In genomic region chr1:235075121-235075954, GRCh38 we compare ENCODE assay signal across 8 cellular contexts. TPM values are rescaled to one million over a fixed set of nuclear protein-coding genes. Genes with fewer than 3 reads are reported as not detected.
DNase-seq lines count a peak whose midpoint lies in the region; ATAC-seq and TF ChIP-seq lines count a peak whose summit lies in the region.

No MANE protein-coding gene starts in this region.

- WGBS in hepatocyte (ENCODE audit: low lambda C conversion rate, missing lambda C conversion rate), result 81% methylated on average over 26 of the region's 26 CpGs
- 21 to 60% (median 45%) methylated on average over 20 to 26 of the region's 26 CpGs for WGBS in spleen, 5 donors

- peak overlapping the region; percentile 16 for H3K4me2 ChIP-seq in hepatocyte

- no peaks in the 10 kb centered on the region for H3K9me3 Mint-ChIP-seq in activated naive CD8-positive, alpha-beta T cell treated with anti-CD3 and anti-CD28 coated beads for 36 hours

- H3K4me3 ChIP-seq in hepatocyte, result no peak overlapping the region
- peak overlapping the region in 1 of 8 donors; percentile 53 for H3K4me3 ChIP-seq in spleen

- H3K27ac ChIP-seq in hepatocyte, result peak overlapping the region; percentile 99
- H3K27ac ChIP-seq in spleen, result peak overlapping the region; percentile 66 to 95 (median 82)

- no peaks in the 10 kb centered on the region for H3K36me3 Mint-ChIP-seq in activated naive CD8-positive, alpha-beta T cell treated with anti-CD3 and anti-CD28 coated beads for 36 hours

- no peaks in the 10 kb centered on the region for H4K20me1 ChIP-seq in hepatocyte (ENCODE audit: insufficient read depth, poor library complexity, severe bottlenecking)

- intact Hi-C loops in spleen (cut with DNase I; ENCODE audit: low total_unique reads), result no loop called here

- H3K4me1 ChIP-seq in hepatocyte (ENCODE audit: insufficient read depth), result peaks cover 44% of the 10 kb centered on the region
- H3K4me1 ChIP-seq in spleen, result peaks cover 26 to 66% (median 44%) of the 10 kb centered on the region in 6 donors

- H3K27me3 ChIP-seq in hepatocyte (no peaks in the 10 kb centered on the region), spleen (replicated peaks in 1 of 7) (no peaks in the 10 kb centered on the region)

- H3K4me1 Mint-ChIP-seq in activated naive CD8-positive, alpha-beta T cell treated with anti-CD3 and anti-CD28 coated beads for 36 hours, result peaks cover 34% of the 10 kb centered on the region

- H3K36me3 ChIP-seq in hepatocyte (replicated peaks; ENCODE audit: insufficient read depth, low read depth), result no peaks in the 10 kb centered on the region
- no peaks in the 10 kb centered on the region for H3K36me3 ChIP-seq in spleen

- H3K27me3 Mint-ChIP-seq in activated naive CD8-positive, alpha-beta T cell treated with anti-CD3 and anti-CD28 coated beads for 36 hours, result no peaks in the 10 kb centered on the region

- peak overlapping the region; percentile 30 for H3K4me3 Mint-ChIP-seq in activated naive CD8-positive, alpha-beta T cell treated with anti-CD3 and anti-CD28 coated beads for 36 hours

- DNase-seq in NCI-H2227 treated with DMSO at 0.1 percent for 48 hours (lab: John Stamatoyannopoulos, UW) (peak; percentile 79), NCI-H2227 (lab: John Stamatoyannopoulos, UW; ENCODE audit: unreplicated experiment) (no peak), RKO (ENCODE audit: low spot score) (peak; percentile 52), hepatocyte (ENCODE audit: low spot score) (peak; percentile 49), spleen (peak; percentile 87), Kasumi-1 (lab: John Stamatoyannopoulos, UW) (no peak)
- DNase-seq in activated naive CD8-positive, alpha-beta T cell treated with anti-CD3 and anti-CD28 coated beads for 36 hours, result peak; percentile 78

- no peak for TF ChIP-seq POLR2A in spleen (IDR thresholded peaks at IDR 0.05)

- no peak for TF ChIP-seq CTCF in hepatocyte (IDR thresholded peaks at IDR 0.05; ENCODE audit: poor library complexity)
- no peak for TF ChIP-seq CTCF in spleen (IDR thresholded peaks at IDR 0.05 in 8 of 11, conservative IDR thresholded peaks at IDR 0.05 in 3 of 11)

- no peaks in the 10 kb centered on the region for H3K9me2 ChIP-seq in hepatocyte (replicated peaks; ENCODE audit: insufficient read depth)

- no peaks in the 10 kb centered on the region for H3K79me2 ChIP-seq in hepatocyte

- H3K9me3 ChIP-seq in hepatocyte (ENCODE audit: low read depth) (no peaks in the 10 kb centered on the region), spleen (no peaks in the 10 kb centered on the region)

- H2AFZ ChIP-seq in hepatocyte, result no peak overlapping the region

- peak overlapping the region; percentile 90 for H3K27ac Mint-ChIP-seq in activated naive CD8-positive, alpha-beta T cell treated with anti-CD3 and anti-CD28 coated beads for 36 hours

- ATAC-seq in HG02973 (IDR thresholded peaks at IDR 0.05; ENCODE audit: unreplicated experiment), result peak; percentile 51

RNA-seq across cellular contexts. Expression of gene TOMM20, which starts 53.3 kb away (rescaled TPM):
- 100 to 1,000 TPM; 131 to 150 TPM for total RNA-seq in activated naive CD8-positive, alpha-beta T cell treated with anti-CD3 and anti-CD28 coated beads for 36 hours
- total RNA-seq in hepatocyte (96.4 and 99.6 TPM in 2 replicates), spleen (10 to 100 TPM; 59.6 to 79.9 (median 68.9) TPM)
- polyA plus RNA-seq in hepatocyte (51.8 and 55.0 TPM in 2 replicates), spleen (10 to 100 TPM; 46.6 to 56.8 (median 47.6) TPM)

Comparison
In these comparisons a context has a peak if more than half of its experiments do, and no peak if none do; other contexts are left out.
1. DNase-seq: peak in NCI-H2227 treated with DMSO at 0.1 percent for 48 hours (single experiment), RKO (single experiment), activated naive CD8-positive, alpha-beta T cell treated with anti-CD3 and anti-CD28 coated beads for 36 hours (single experiment), hepatocyte (single experiment) and spleen (single experiment); none in NCI-H2227 (single experiment) and Kasumi-1 (0 of 2).